ENCODE assay signal across 8 cellular contexts in the genomic region with DNA sequence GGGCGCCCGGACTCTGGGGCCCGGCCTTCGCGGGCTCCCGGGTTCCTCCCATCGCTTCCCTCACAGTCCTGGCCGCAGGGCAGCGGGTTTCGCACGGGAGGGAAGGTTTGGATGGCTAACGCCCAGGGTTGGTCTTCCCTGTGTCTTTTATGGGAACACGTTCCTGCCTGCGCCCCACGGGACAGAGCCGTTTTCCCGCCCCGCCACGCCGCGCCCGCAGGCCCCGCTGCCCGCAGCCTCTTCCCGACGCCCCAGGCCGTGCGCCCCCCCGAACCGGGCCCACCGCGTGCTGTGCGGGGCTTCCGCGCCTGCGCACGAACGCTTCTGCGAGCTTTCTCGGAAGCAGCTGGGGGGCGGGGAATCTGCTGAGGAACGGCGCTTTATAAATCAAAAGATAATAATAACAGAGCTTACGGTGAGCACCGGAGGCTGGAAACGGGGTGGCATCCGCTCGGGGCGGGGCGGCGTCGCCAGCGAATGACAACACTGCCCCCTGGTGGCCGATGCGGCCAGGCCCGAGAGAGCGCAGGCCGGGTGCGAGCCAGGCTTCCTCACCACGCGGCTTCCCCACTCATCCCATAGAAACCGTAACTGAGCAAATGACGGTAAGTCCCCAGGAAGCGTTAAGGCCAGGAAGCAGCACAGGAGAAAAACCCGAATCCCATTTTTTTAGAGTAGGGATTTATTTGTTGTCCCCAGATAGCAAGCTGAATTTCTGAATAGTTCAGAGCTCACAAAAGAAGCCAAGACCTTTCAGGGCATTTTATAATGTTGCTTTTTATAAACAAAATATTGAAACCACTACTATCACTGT.
DNase-seq lines count a peak whose midpoint lies in the region; ATAC-seq and TF ChIP-seq lines count a peak whose summit lies in the region.

No MANE protein-coding gene starts in this region.

- peaks cover 13% of the 10 kb centered on the region for H3K27me3 Mint-ChIP-seq in activated naive CD8-positive, alpha-beta T cell treated with anti-CD3 and anti-CD28 coated beads, Interleukin-2, amount 50 U/mL, for 24 hours

- H3K27ac ChIP-seq in heart right ventricle (peak overlapping the region; percentile 20 to 94 (median 78)), trophoblast cell (ENCODE audit: low read depth, low read length) (no peak overlapping the region), tibial nerve (peak overlapping the region; percentile 56 to 85 (median 72))

- peak overlapping the region; percentile 30 for H3K4me3 ChIP-seq in NB4 (ENCODE audit: low read depth, low read length)
- peak overlapping the region; percentile 36 to 59 (median 58) for H3K4me3 ChIP-seq in heart right ventricle
- H3K4me3 ChIP-seq in trophoblast cell (ENCODE audit: low read depth, low read length) = peak overlapping the region; percentile 72
- peak overlapping the region; percentile 8 to 57 (median 48) for H3K4me3 ChIP-seq in tibial nerve

- peak overlapping the region; percentile 56 for H2BK12ac ChIP-seq in trophoblast cell (ENCODE audit: low read length)

- H2AFZ ChIP-seq in trophoblast cell (ENCODE audit: insufficient read depth, low read length, poor library complexity) = peak overlapping the region; percentile 77

- H3K4me2 ChIP-seq in trophoblast cell (ENCODE audit: low read length) = peak overlapping the region; percentile 81

- H3K9me3 Mint-ChIP-seq in activated naive CD8-positive, alpha-beta T cell treated with anti-CD3 and anti-CD28 coated beads, Interleukin-2, amount 50 U/mL, for 24 hours = no peaks in the 10 kb centered on the region

- peaks cover 8% of the 10 kb centered on the region for H3K4me1 Mint-ChIP-seq in activated naive CD8-positive, alpha-beta T cell treated with anti-CD3 and anti-CD28 coated beads, Interleukin-2, amount 50 U/mL, for 24 hours

- no peak for TF ChIP-seq POLR2A in NB4 (IDR thresholded peaks at IDR 0.05; ENCODE audit: extremely low read depth, insufficient read length)
- TF ChIP-seq POLR2A in tibial nerve (IDR thresholded peaks at IDR 0.05) = peak in 1 of 2 donors; percentile 6

- H3K23ac ChIP-seq in trophoblast cell (ENCODE audit: low read length) = no peak overlapping the region

- peaks cover 3% of the 10 kb centered on the region for H3K79me2 ChIP-seq in trophoblast cell (ENCODE audit: control insufficient read depth, insufficient read depth, low read length, poor library complexity)

- H3K27me3 ChIP-seq in heart right ventricle (no peaks in the 10 kb centered on the region), trophoblast cell (ENCODE audit: insufficient read depth, low read length) (no peaks in the 10 kb centered on the region), tibial nerve (no peaks in the 10 kb centered on the region)

- no peak overlapping the region for H2AK5ac ChIP-seq in trophoblast cell (ENCODE audit: low read length)

- H3K14ac ChIP-seq in trophoblast cell (ENCODE audit: low read length) = peak overlapping the region; percentile 81

- H2BK5ac ChIP-seq in trophoblast cell (ENCODE audit: low read depth, low read length, poor library complexity) = no peak overlapping the region

- peaks cover 4% of the 10 kb centered on the region for H3K79me1 ChIP-seq in trophoblast cell (ENCODE audit: low read length)

- H3K9ac ChIP-seq in trophoblast cell (ENCODE audit: low read length) = peak overlapping the region; percentile 24

- 2% methylated on average over 65 of the region's 65 CpGs for WGBS in heart right ventricle, 2 donors
- WGBS in trophoblast cell (ENCODE audit: extremely low coverage, insufficient coverage, insufficient read length) = no CpG with 5 or more reads among the region's 65 CpGs
- WGBS in tibial nerve, 2 donors = 3% methylated on average over 48 to 65 of the region's 65 CpGs

- peak; percentile 32 to 72 for TF ChIP-seq EP300 in tibial nerve (IDR thresholded peaks at IDR 0.05)

- H4K12ac ChIP-seq in trophoblast cell (ENCODE audit: low read depth, low read length) = peak overlapping the region; percentile 83

- H3K4me1 ChIP-seq in heart right ventricle = peaks cover 2 to 34% (median 22%) of the 10 kb centered on the region in 9 donors
- H3K4me1 ChIP-seq in trophoblast cell (ENCODE audit: control insufficient read depth in 1 of 2, insufficient read depth in 2 of 2, low read length in 2 of 2) = peaks cover 2 to 9% of the 10 kb centered on the region in 2 experiments
- H3K4me1 ChIP-seq in tibial nerve = peaks cover 0 to 33% (median 5%) of the 10 kb centered on the region in 4 donors

- TF ChIP-seq CTCF in NB4 (IDR thresholded peaks at IDR 0.05; ENCODE audit: low read depth, low read length) = peak; percentile 93
- TF ChIP-seq CTCF in heart right ventricle (IDR thresholded peaks at IDR 0.05) = peak; percentile 96 to 99 (median 99)
- peak; percentile 98 to 99 (median 98) for TF ChIP-seq CTCF in tibial nerve (IDR thresholded peaks at IDR 0.05)

- no peaks in the 10 kb centered on the region for H3K9me3 ChIP-seq in heart right ventricle
- peaks cover 2% of the 10 kb centered on the region for H3K9me3 ChIP-seq in trophoblast cell (ENCODE audit: insufficient read depth, low read depth, low read length)
- no peaks in the 10 kb centered on the region for H3K9me3 ChIP-seq in tibial nerve

- peak overlapping the region; percentile 64 for H2BK120ac ChIP-seq in trophoblast cell (ENCODE audit: insufficient read depth, low read length, poor library complexity)

- no peaks in the 10 kb centered on the region for H3K36me3 ChIP-seq in heart right ventricle
- no peaks in the 10 kb centered on the region for H3K36me3 ChIP-seq in trophoblast cell (ENCODE audit: control insufficient read depth in 1 of 2, insufficient read depth in 2 of 2, low read length in 2 of 2)
- H3K36me3 ChIP-seq in tibial nerve = no peaks in the 10 kb centered on the region

- H4K8ac ChIP-seq in trophoblast cell (ENCODE audit: low read depth, low read length) = peak overlapping the region; percentile 90

- intact Hi-C loops in heart right ventricle (cut with DNase I) = loop anchor here in 8 of 10 donors (2.0 to 10.0 kb wide), 17 partner anchors 110 to 1038 kb away; a partner anchor contains a TSS

- H3K27ac Mint-ChIP-seq in activated naive CD8-positive, alpha-beta T cell treated with anti-CD3 and anti-CD28 coated beads, Interleukin-2, amount 50 U/mL, for 24 hours = no peak overlapping the region

- H3K4me3 Mint-ChIP-seq in activated naive CD8-positive, alpha-beta T cell treated with anti-CD3 and anti-CD28 coated beads, Interleukin-2, amount 50 U/mL, for 24 hours = peak overlapping the region; percentile 38

- H4K91ac ChIP-seq in trophoblast cell (ENCODE audit: low read depth, low read length) = peak overlapping the region; percentile 77

- DNase-seq in DMS114 treated with DMSO at 0.1 percent for 48 hours (lab: John Stamatoyannopoulos, UW; ENCODE audit: unreplicated experiment) = peak; percentile 66
- peak; percentile 59 for DNase-seq in GOT3 (lab: John Stamatoyannopoulos, UW)
- DNase-seq in NB4 (ENCODE audit: low read depth) = peak; percentile 94
- peak; percentile 40 to 80 for DNase-seq in SW 1271 (lab: John Stamatoyannopoulos, UW)
- peak; percentile 90 for DNase-seq in activated naive CD8-positive, alpha-beta T cell treated with anti-CD3 and anti-CD28 coated beads, Interleukin-2, amount 50 U/mL, for 24 hours
- DNase-seq in heart right ventricle = peak; percentile 88
- DNase-seq in trophoblast cell = peak; percentile 52 to 83
- DNase-seq in tibial nerve (ENCODE audit: low spot score in 2 of 2) = peak; percentile 73 to 83

- no peaks in the 10 kb centered on the region for H3K36me3 Mint-ChIP-seq in activated naive CD8-positive, alpha-beta T cell treated with anti-CD3 and anti-CD28 coated beads, Interleukin-2, amount 50 U/mL, for 24 hours (ENCODE audit: low read depth)

- H3K18ac ChIP-seq in trophoblast cell (ENCODE audit: low read length) = peak overlapping the region; percentile 57

- H3K4ac ChIP-seq in trophoblast cell (ENCODE audit: low read depth, low read length) = no peak overlapping the region

- peak; percentile 95 for ATAC-seq in activated naive CD8-positive, alpha-beta T cell treated with anti-CD3 and anti-CD28 coated beads, Interleukin-2, amount 50 U/mL, for 24 hours
- ATAC-seq in heart right ventricle = peak; percentile 90 to 94 (median 92)
